Comparison of ENCODE assay signal across 1 cellular context in genomic region chr5:101482931-101483330, GRCh38.
TF ChIP-seq lines count a peak whose summit lies in the region.

No MANE protein-coding gene starts in this region.

TF ChIP-seq in WTC11, 78 proteins besides CTCF, POLR2A, EP300 and RAD21 (continued from another document):
- no peak for TF ChIP-seq ZNF532 (CRISPR knock-in tag; IDR thresholded peaks at IDR 0.05; ENCODE audit: borderline replicate concordance)
- TF ChIP-seq ERG (CRISPR knock-in tag; IDR thresholded peaks at IDR 0.05), result no peak
- TF ChIP-seq MYBL2 (CRISPR knock-in tag; IDR thresholded peaks at IDR 0.05), result no peak
- TF ChIP-seq ZBTB43 (CRISPR knock-in tag; IDR thresholded peaks at IDR 0.05), result no peak
- no peak for TF ChIP-seq ZNF423 (CRISPR knock-in tag; IDR thresholded peaks at IDR 0.05)
- no peak for TF ChIP-seq TEAD4 (CRISPR knock-in tag; IDR thresholded peaks at IDR 0.05)
